In genomic region chr2:74025971-74026612, GRCh38 we compare ENCODE assay signal across 13 cellular contexts. TPM values are rescaled to one million over a fixed set of nuclear protein-coding genes. Genes with fewer than 3 reads are reported as not detected.
DNase-seq lines count a peak whose midpoint lies in the region; ATAC-seq and TF ChIP-seq lines count a peak whose summit lies in the region.
"Had no signal": no experiment of that assay in that cellular context is flagged by ENCODE, and none has a peak within 500 bp of the region (broad histone marks: within the 10 kb centered on the region; RNA-seq: fewer than 3 reads in every experiment).

No MANE protein-coding gene starts in this region.

- H3K36me3 Mint-ChIP-seq in activated CD4-positive, alpha-beta T cell treated with anti-CD3 and anti-CD28 coated beads, Interleukin-2, amount 10 ng/mL, durations not matched to agents 7 days and 5 days (ENCODE audit: low read depth): peaks cover 15% of the 10 kb centered on the region

- H3K27ac ChIP-seq in PC-9 (0 out of 2 replicates have a peak overlapping the region, but pooled peaks have one; percentile 5), spleen (peak overlapping the region in 5 of 8 donors; percentile 23 to 69 (median 61))
- H3K27ac ChIP-seq: A549, SJCRH30, vagina had no signal

- H3K9me2 ChIP-seq in PC-9 (ENCODE audit: insufficient read depth): no peaks in the 10 kb centered on the region

- no peaks in the 10 kb centered on the region for H3K27me3 Mint-ChIP-seq in activated CD4-positive, alpha-beta T cell treated with anti-CD3 and anti-CD28 coated beads, Interleukin-2, amount 10 ng/mL, durations not matched to agents 7 days and 5 days

- H3K4me2 ChIP-seq in PC-9: no peak overlapping the region
- H3K4me2 ChIP-seq: A549 had no signal

- CTCF ChIA-PET in activated CD4-positive, alpha-beta T cell treated with anti-CD3 and anti-CD28 coated beads, Interleukin-2, amount 10 ng/mL, durations not matched to agents 7 days and 5 days (lab: Charles Lee): interaction anchor here (0.6 kb wide), 2 partner anchors 62 to 394 kb away, joined by 3 to 4 read pairs; no protein-coding TSS in a partner anchor
- CTCF ChIA-PET in PC-9 (lab: Charles Lee): no interaction called here

- H3K4me3 ChIP-seq in PC-9 (no peak overlapping the region), epithelial cell of esophagus (ENCODE audit: low read length) (no peak overlapping the region), spleen (no peak overlapping the region)
- H3K4me3 ChIP-seq: A549, SJCRH30, vagina had no signal

- H3K36me3 ChIP-seq in PC-9 (ENCODE audit: low read depth) (no peaks in the 10 kb centered on the region), spleen (no peaks in the 10 kb centered on the region)
- H3K36me3 ChIP-seq: SJCRH30, vagina had no signal

- H3K4me3 Mint-ChIP-seq in activated CD4-positive, alpha-beta T cell treated with anti-CD3 and anti-CD28 coated beads, Interleukin-2, amount 10 ng/mL, durations not matched to agents 7 days and 5 days: no peak overlapping the region

- peaks cover 6% of the 10 kb centered on the region for H3K9me3 Mint-ChIP-seq in activated CD4-positive, alpha-beta T cell treated with anti-CD3 and anti-CD28 coated beads, Interleukin-2, amount 10 ng/mL, durations not matched to agents 7 days and 5 days

- H3K9me3 ChIP-seq in PC-9 (ENCODE audit: insufficient read depth, low read depth): no peaks in the 10 kb centered on the region
- H3K9me3 ChIP-seq in spleen: peaks cover 0 to 4% (median 0%) of the 10 kb centered on the region in 8 donors
- H3K9me3 ChIP-seq: A549, vagina had no signal

- intact Hi-C loops in PC-9 (cut with micrococcal nuclease; ENCODE audit: unreplicated experiment) (no loop called here), spleen (cut with DNase I; ENCODE audit: low total_unique reads) (no loop called here)

- BruUV-seq in PC-9 (replicated peaks; lab: Mats Ljungman, UMichigan): no TSS peak

- peak; percentile 31 for DNase-seq in activated CD4-positive, alpha-beta T cell treated with anti-CD3 and anti-CD28 coated beads, Interleukin-2, amount 10 ng/mL, durations not matched to agents 7 days and 5 days
- no peak for DNase-seq in activated CD4-positive, alpha-beta T cell treated with anti-CD3 and anti-CD28 coated beads for 48 hours
- DNase-seq in PC-9 (no peak), epithelial cell of esophagus (ENCODE audit: low read depth) (peak; percentile 79), spleen (peak; percentile 76), NCI-H187 treated with DMSO at 0.1 percent for 48 hours (lab: John Stamatoyannopoulos, UW) (no peak)
- DNase-seq: hypothalamus, NCI-H1436, SJCRH30 had no signal

- no peak overlapping the region for H2AFZ ChIP-seq in PC-9

- TF ChIP-seq CTCF in PC-9 (conservative IDR thresholded peaks at IDR 0.05): no peak
- TF ChIP-seq CTCF in epithelial cell of esophagus (IDR thresholded peaks at IDR 0.05; ENCODE audit: insufficient read depth, low read depth, low read length, missing control alignments): no peak
- no peak for TF ChIP-seq CTCF in spleen (IDR thresholded peaks at IDR 0.05 in 8 of 11, conservative IDR thresholded peaks at IDR 0.05 in 3 of 11)

- no peaks in the 10 kb centered on the region for H3K4me1 ChIP-seq in PC-9 (replicated peaks; ENCODE audit: insufficient read depth)
- peaks cover 10 to 89% (median 56%) of the 10 kb centered on the region in 6 donors for H3K4me1 ChIP-seq in spleen
- H3K4me1 ChIP-seq: A549, vagina had no signal

- H4K20me1 ChIP-seq in PC-9 (ENCODE audit: insufficient read depth): peaks cover 49% of the 10 kb centered on the region

- peak overlapping the region; percentile 80 for H3K27ac Mint-ChIP-seq in activated CD4-positive, alpha-beta T cell treated with anti-CD3 and anti-CD28 coated beads, Interleukin-2, amount 10 ng/mL, durations not matched to agents 7 days and 5 days

- ATAC-seq in HG03442 (IDR thresholded peaks at IDR 0.05; ENCODE audit: unreplicated experiment) (no peak), HG02970 (IDR thresholded peaks at IDR 0.05; ENCODE audit: low FRiP score, unreplicated experiment) (no peak)

- POLR2A ChIA-PET in activated CD4-positive, alpha-beta T cell treated with anti-CD3 and anti-CD28 coated beads, Interleukin-2, amount 10 ng/mL, durations not matched to agents 7 days and 5 days (lab: Charles Lee): interaction anchor here (0.7 kb wide), 1 partner anchor 19 kb away, joined by 3 read pairs; no protein-coding TSS in a partner anchor
- POLR2A ChIA-PET in PC-9 (lab: Charles Lee; ENCODE audit: unreplicated experiment): interaction anchor here (0.6 kb wide), 1 partner anchor 289 kb away, joined by 9 read pairs; the partner anchor contains the start of gene TPRKB

- H3K4me1 Mint-ChIP-seq in activated CD4-positive, alpha-beta T cell treated with anti-CD3 and anti-CD28 coated beads, Interleukin-2, amount 10 ng/mL, durations not matched to agents 7 days and 5 days: peaks cover 66% of the 10 kb centered on the region

- no peaks in the 10 kb centered on the region for H3K27me3 ChIP-seq in PC-9 (ENCODE audit: insufficient read depth, low read depth)
- no peaks in the 10 kb centered on the region for H3K27me3 ChIP-seq in spleen (replicated peaks in 1 of 7)
- H3K27me3 ChIP-seq: SJCRH30, vagina had no signal

- H3F3A ChIP-seq in PC-9 (ENCODE audit: insufficient read depth, low read depth): peaks cover 8% of the 10 kb centered on the region

- peaks cover 70% of the 10 kb centered on the region for H3K79me2 ChIP-seq in PC-9 (ENCODE audit: low read depth)

- TF ChIP-seq POLR2A in spleen (IDR thresholded peaks at IDR 0.05): no peak

- WGBS in spleen, 5 donors: 42 to 48% (median 45%) methylated on average over 6 of the region's 6 CpGs

RNA-seq across cellular contexts. Expression of gene TET3, which starts 41.4 kb away (rescaled TPM):
- total RNA-seq in activated CD4-positive, alpha-beta T cell treated with anti-CD3 and anti-CD28 coated beads, Interleukin-2, amount 10 ng/mL, durations not matched to agents 7 days and 5 days: 10 to 100 TPM; 17.9 to 18.8 TPM
- total RNA-seq in PC-9 (2021): 17.1 and 19.1 TPM in 2 replicates
- total RNA-seq in spleen: 10 to 100 TPM; 18.9 to 27.6 (median 24.0) TPM
- polyA plus RNA-seq in spleen: 1 to 10 TPM; 1.6 to 3.9 (median 1.7) TPM

Comparison
In these comparisons a context has a peak if more than half of its experiments do, and no peak if none do; other contexts are left out.
1. DNase-seq: peak in activated CD4-positive, alpha-beta T cell treated with anti-CD3 and anti-CD28 coated beads, Interleukin-2, amount 10 ng/mL, durations not matched to agents 7 days and 5 days (single experiment), epithelial cell of esophagus (single experiment) and spleen (single experiment); none in activated CD4-positive, alpha-beta T cell treated with anti-CD3 and anti-CD28 coated beads for 48 hours (single experiment), PC-9 (0 of 2) and NCI-H187 treated with DMSO at 0.1 percent for 48 hours (single experiment).